19 cellular contexts compared by ENCODE assay signal in the genomic region with DNA sequence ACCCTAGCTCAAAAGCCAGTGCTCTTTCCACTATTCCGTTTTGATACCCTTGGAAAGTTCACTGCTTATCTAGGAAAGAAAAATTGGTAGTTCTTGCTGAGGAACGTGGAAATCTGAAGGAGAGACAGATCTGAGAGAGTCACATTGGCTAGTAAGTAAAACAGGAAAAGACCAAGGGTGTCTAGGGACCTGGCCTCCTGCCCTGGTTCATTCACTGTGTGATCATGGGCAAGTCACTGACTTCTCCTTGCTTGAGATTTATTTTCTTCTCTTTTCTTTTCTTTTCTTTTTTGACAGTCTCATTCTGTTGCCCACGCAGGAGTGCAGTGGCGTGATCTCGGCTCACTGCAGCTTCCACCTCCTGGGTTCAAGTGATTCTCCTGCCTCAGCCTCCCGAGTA.
DNase-seq lines count a peak whose midpoint lies in the region; ATAC-seq and TF ChIP-seq lines count a peak whose summit lies in the region.
"Had no signal": no experiment of that assay in that cellular context is flagged by ENCODE, and none has a peak within 500 bp of the region (broad histone marks: within the 10 kb centered on the region; RNA-seq: fewer than 3 reads in every experiment).

No MANE protein-coding gene starts in this region.

- H3K4me3 ChIP-seq in ACC112 (ENCODE audit: low read depth, low read length) = peak overlapping the region; percentile 36; the same call in 1 of the 2 replicates
- H3K4me3 ChIP-seq in coronary artery = peak overlapping the region; percentile 40
- no peak overlapping the region for H3K4me3 ChIP-seq in skeletal muscle tissue (ENCODE audit: low read length in 3 of 3)
- no peak overlapping the region for H3K4me3 ChIP-seq in spleen
- H3K4me3 ChIP-seq: GM12878 had no signal

- no peak for TF ChIP-seq CTCF in coronary artery (IDR thresholded peaks at IDR 0.05)
- TF ChIP-seq CTCF in spleen (IDR thresholded peaks at IDR 0.05 in 8 of 11, conservative IDR thresholded peaks at IDR 0.05 in 3 of 11) = no peak

- peaks cover 6% of the 10 kb centered on the region; the same call in 1 of the 2 replicates for H3K36me3 ChIP-seq in ACC112 (ENCODE audit: insufficient read depth, low read length)
- no peaks in the 10 kb centered on the region for H3K36me3 ChIP-seq in skeletal muscle tissue (ENCODE audit: control insufficient read depth in 3 of 3, insufficient read depth in 3 of 3, low read length in 3 of 3)
- H3K36me3 ChIP-seq in spleen = no peaks in the 10 kb centered on the region

- no peaks in the 10 kb centered on the region for H3K36me3 Mint-ChIP-seq in activated T-helper 2 cell treated with anti-CD3 and anti-CD28 coated beads, Interferon-gamma antibody, Interleukin-2, Interleukin-4, amounts not matched to agents 10 μg/mL and 5 μg/mL and 100 μg/mL, durations not matched to agents 14 hours and 24 hours and 36 hours (ENCODE audit: low read depth)

- H3K27me3 ChIP-seq in ACC112 (ENCODE audit: insufficient read depth, low read length) = no peaks in the 10 kb centered on the region
- no peaks in the 10 kb centered on the region for H3K27me3 ChIP-seq in layer of hippocampus (ENCODE audit: control insufficient read depth, insufficient read depth, low read length)
- no peaks in the 10 kb centered on the region for H3K27me3 ChIP-seq in skeletal muscle tissue (ENCODE audit: control insufficient read depth in 3 of 3, insufficient read depth in 3 of 3, low read length in 3 of 3)
- H3K27me3 ChIP-seq in spleen (replicated peaks in 1 of 7) = no peaks in the 10 kb centered on the region

- TF ChIP-seq POLR2A in spleen (IDR thresholded peaks at IDR 0.05) = no peak

- DNase-seq in coronary artery (ENCODE audit: low spot score) = no peak
- DNase-seq in spleen = no peak
- DNase-seq in activated T-helper 2 cell treated with anti-CD3 and anti-CD28 coated beads, Interferon-gamma antibody, Interleukin-2, Interleukin-4, amounts not matched to agents 10 μg/mL and 5 μg/mL and 100 μg/mL, durations not matched to agents 14 hours and 24 hours and 36 hours (ENCODE audit: low spot score) = no peak
- no peak for DNase-seq in NCI-H510A (lab: John Stamatoyannopoulos, UW)
- DNase-seq: activated CD4-positive, alpha-beta T cell treated with anti-CD3 and anti-CD28 coated beads for 1 hour; activated CD8-positive, alpha-beta T cell treated with anti-CD3 and anti-CD28 coated beads, Interleukin-2, amount 10 ng/mL, durations not matched to agents 7 days and 5 days; activated T-cell treated with anti-CD3 and anti-CD28 coated beads, Interleukin-2, amount 50 U/mL, for 1 hour; H7; NCI-H2171 treated with DMSO at 0.1 percent for 48 hours; NCI-H526; nucleus accumbens; stimulated activated CD4-positive, alpha-beta T cell treated with anti-CD3 and anti-CD28 coated beads, Interleukin-4, amount 100 ng/mL, for 4 hours; stimulated activated naive CD4-positive, alpha-beta T cell; trophoblast cell had no signal

- H3K79me2 ChIP-seq in ACC112 (ENCODE audit: control insufficient read depth, insufficient read depth, low read length, unreplicated experiment) = peaks cover 39% of the 10 kb centered on the region

- H3K4me1 ChIP-seq in ACC112 (ENCODE audit: control insufficient read depth, insufficient read depth, low read length, unreplicated experiment) (peaks cover 36% of the 10 kb centered on the region), skeletal muscle tissue (ENCODE audit: control insufficient read depth in 3 of 3, insufficient read depth in 3 of 3, low read length in 3 of 3) (peaks cover 44 to 51% (median 47%) of the 10 kb centered on the region in 3 donors), spleen (peaks cover 0 to 38% (median 12%) of the 10 kb centered on the region in 6 donors)

- H3K27ac Mint-ChIP-seq in activated T-helper 2 cell treated with anti-CD3 and anti-CD28 coated beads, Interferon-gamma antibody, Interleukin-2, Interleukin-4, amounts not matched to agents 10 μg/mL and 5 μg/mL and 100 μg/mL, durations not matched to agents 14 hours and 24 hours and 36 hours = no peak overlapping the region
- H3K27ac Mint-ChIP-seq: activated CD8-positive, alpha-beta T cell treated with anti-CD3 and anti-CD28 coated beads, Interleukin-2, amount 10 ng/mL, durations not matched to agents 7 days and 5 days had no signal

- no peak overlapping the region for H3K4me3 Mint-ChIP-seq in activated T-helper 2 cell treated with anti-CD3 and anti-CD28 coated beads, Interferon-gamma antibody, Interleukin-2, Interleukin-4, amounts not matched to agents 10 μg/mL and 5 μg/mL and 100 μg/mL, durations not matched to agents 14 hours and 24 hours and 36 hours (ENCODE audit: low read depth)
- H3K4me3 Mint-ChIP-seq: activated CD8-positive, alpha-beta T cell treated with anti-CD3 and anti-CD28 coated beads, Interleukin-2, amount 10 ng/mL, durations not matched to agents 7 days and 5 days had no signal

- WGBS in spleen, 5 donors = 75 to 89% (median 79%) methylated on average over 6 of the region's 6 CpGs

- no peak for ATAC-seq in HG03565 (IDR thresholded peaks at IDR 0.05; ENCODE audit: unreplicated experiment)
- ATAC-seq: activated CD8-positive, alpha-beta T cell treated with anti-CD3 and anti-CD28 coated beads, Interleukin-2, amount 10 ng/mL, durations not matched to agents 7 days and 5 days; GM12878 had no signal

- no peak overlapping the region for H3K9ac ChIP-seq in skeletal muscle tissue (ENCODE audit: low read depth in 1 of 3, low read length in 3 of 3)

- no peak overlapping the region for H3K27ac ChIP-seq in ACC112 (ENCODE audit: low read depth, low read length)
- H3K27ac ChIP-seq in coronary artery = peak overlapping the region; percentile 29 to 72
- H3K27ac ChIP-seq in layer of hippocampus (ENCODE audit: low read depth, low read length) = peak overlapping the region; percentile 16
- peak overlapping the region; percentile 26 for H3K27ac ChIP-seq in skeletal muscle tissue (ENCODE audit: low read depth, low read length)
- no peak overlapping the region for H3K27ac ChIP-seq in spleen

- H3K27me3 Mint-ChIP-seq in activated T-helper 2 cell treated with anti-CD3 and anti-CD28 coated beads, Interferon-gamma antibody, Interleukin-2, Interleukin-4, amounts not matched to agents 10 μg/mL and 5 μg/mL and 100 μg/mL, durations not matched to agents 14 hours and 24 hours and 36 hours (ENCODE audit: low read depth) = peaks cover 26% of the 10 kb centered on the region

- no peak overlapping the region for H2AFZ ChIP-seq in ACC112 (ENCODE audit: low read length, unreplicated experiment)

- H3K9me3 Mint-ChIP-seq in activated T-helper 2 cell treated with anti-CD3 and anti-CD28 coated beads, Interferon-gamma antibody, Interleukin-2, Interleukin-4, amounts not matched to agents 10 μg/mL and 5 μg/mL and 100 μg/mL, durations not matched to agents 14 hours and 24 hours and 36 hours = no peaks in the 10 kb centered on the region

- intact Hi-C loops in spleen (cut with DNase I; ENCODE audit: low total_unique reads) = no loop called here
- intact Hi-C loops in activated T-helper 2 cell treated with anti-CD3 and anti-CD28 coated beads, Interferon-gamma antibody, Interleukin-2, Interleukin-4, amounts not matched to agents 10 μg/mL and 5 μg/mL and 100 μg/mL, durations not matched to agents 14 hours and 24 hours and 36 hours (cut with micrococcal nuclease) = no loop called here

- H3K9me3 ChIP-seq in skeletal muscle tissue (ENCODE audit: control insufficient read depth in 3 of 3, low read length in 3 of 3) (no peaks in the 10 kb centered on the region), spleen (no peaks in the 10 kb centered on the region)

- no peaks in the 10 kb centered on the region for H3K4me1 Mint-ChIP-seq in activated T-helper 2 cell treated with anti-CD3 and anti-CD28 coated beads, Interferon-gamma antibody, Interleukin-2, Interleukin-4, amounts not matched to agents 10 μg/mL and 5 μg/mL and 100 μg/mL, durations not matched to agents 14 hours and 24 hours and 36 hours (ENCODE audit: low read depth)

Comparison
In these comparisons a context has a peak if more than half of its experiments do, and no peak if none do; other contexts are left out.
1. H3K27ac ChIP-seq: peak in coronary artery (2 of 2), layer of hippocampus (single experiment) and skeletal muscle tissue (single experiment); none in ACC112 (single experiment) and spleen (0 of 8).
2. H3K4me3 ChIP-seq: peak in ACC112 (single experiment) and coronary artery (single experiment); none in skeletal muscle tissue (0 of 3) and spleen (0 of 8).